1 cellular context compared by ENCODE assay signal in the genomic region with DNA sequence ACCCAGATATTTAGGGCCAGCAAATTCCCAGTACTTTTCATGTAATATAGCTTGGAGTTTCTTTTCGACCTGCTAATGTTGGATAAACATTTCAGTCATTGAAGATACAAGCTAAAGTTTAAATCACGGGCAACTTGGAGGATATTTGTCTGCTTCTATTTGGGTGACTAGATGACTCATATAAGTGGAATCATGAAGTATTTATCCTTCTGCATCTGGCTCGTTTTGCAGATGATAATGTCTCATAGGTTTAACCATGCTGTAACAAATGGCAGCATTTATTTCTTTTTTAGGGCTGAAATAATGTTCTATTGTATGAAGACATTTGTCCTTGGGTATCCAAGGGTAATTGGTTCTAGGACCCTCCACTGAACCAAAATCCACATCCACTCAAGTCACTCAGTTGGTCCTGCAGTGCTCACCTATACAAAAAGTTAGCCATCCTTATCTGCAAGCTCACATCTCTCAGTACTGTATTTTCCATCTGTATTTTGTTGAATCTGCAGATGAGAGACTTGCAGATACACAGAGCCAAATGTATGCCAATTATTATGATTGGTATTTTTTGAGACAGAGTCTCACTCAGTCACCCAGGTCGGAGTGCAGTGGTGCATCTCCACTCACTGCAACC.
TF ChIP-seq lines count a peak whose summit lies in the region.

No MANE protein-coding gene starts in this region.

TF ChIP-seq in SK-N-SH treated with all-trans-retinoic acid at 6 μM for 48 hours, 23 proteins besides CTCF, POLR2A, EP300 and RAD21 (continued from another document):
- TF ChIP-seq ZC3H10 (CRISPR knock-in tag; IDR thresholded peaks at IDR 0.05): no peak
- TF ChIP-seq GLIS3 (CRISPR knock-in tag; IDR thresholded peaks at IDR 0.05): no peak
- TF ChIP-seq, protein P1, sequence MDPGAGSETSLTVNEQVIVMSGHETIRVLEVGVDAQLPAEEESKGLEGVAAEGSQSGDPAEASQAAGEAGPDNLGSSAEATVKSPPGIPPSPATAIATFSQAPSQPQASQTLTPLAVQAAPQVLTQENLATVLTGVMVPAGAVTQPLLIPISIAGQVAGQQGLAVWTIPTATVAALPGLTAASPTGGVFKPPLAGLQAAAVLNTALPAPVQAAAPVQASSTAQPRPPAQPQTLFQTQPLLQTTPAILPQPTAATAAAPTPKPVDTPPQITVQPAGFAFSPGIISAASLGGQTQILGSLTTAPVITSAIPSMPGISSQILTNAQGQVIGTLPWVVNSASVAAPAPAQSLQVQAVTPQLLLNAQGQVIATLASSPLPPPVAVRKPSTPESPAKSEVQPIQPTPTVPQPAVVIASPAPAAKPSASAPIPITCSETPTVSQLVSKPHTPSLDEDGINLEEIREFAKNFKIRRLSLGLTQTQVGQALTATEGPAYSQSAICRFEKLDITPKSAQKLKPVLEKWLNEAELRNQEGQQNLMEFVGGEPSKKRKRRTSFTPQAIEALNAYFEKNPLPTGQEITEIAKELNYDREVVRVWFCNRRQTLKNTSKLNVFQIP (CRISPR knock-in tag; IDR thresholded peaks at IDR 0.05; ENCODE audit: borderline replicate concordance, low read depth): no peak
- TF ChIP-seq, protein P2, sequence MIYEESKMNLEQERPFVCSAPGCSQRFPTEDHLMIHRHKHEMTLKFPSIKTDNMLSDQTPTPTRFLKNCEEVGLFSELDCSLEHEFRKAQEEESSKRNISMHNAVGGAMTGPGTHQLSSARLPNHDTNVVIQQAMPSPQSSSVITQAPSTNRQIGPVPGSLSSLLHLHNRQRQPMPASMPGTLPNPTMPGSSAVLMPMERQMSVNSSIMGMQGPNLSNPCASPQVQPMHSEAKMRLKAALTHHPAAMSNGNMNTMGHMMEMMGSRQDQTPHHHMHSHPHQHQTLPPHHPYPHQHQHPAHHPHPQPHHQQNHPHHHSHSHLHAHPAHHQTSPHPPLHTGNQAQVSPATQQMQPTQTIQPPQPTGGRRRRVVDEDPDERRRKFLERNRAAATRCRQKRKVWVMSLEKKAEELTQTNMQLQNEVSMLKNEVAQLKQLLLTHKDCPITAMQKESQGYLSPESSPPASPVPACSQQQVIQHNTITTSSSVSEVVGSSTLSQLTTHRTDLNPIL (CRISPR knock-in tag; IDR thresholded peaks at IDR 0.05; ENCODE audit: low read depth): no peak
TF ChIP-seq in SK-N-SH treated with all-trans-retinoic acid at 6 μM for 48 hours: peak in this region for 0.
